In the genomic region with DNA sequence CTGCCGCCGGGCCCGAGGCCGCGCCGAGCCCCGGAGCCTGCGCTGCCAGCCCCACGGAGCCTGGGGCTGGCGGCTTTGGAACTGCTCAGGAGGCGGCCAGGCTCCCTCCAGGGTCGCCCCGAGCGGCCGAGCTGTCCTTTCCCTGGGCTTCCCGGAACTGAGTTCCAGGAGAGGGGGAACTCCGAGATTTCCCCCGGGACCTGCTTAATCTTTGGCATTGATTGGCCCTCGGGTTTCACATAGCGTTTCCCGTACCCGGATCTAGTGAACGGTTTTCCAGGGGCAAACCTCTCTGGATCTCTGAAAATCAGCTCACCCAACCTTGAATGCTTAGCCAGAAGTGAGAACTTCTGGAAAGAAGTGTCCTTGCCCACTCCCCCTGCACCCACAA, we compare ENCODE assay signal across 8 cellular contexts. TPM values are rescaled to one million over a fixed set of nuclear protein-coding genes. Genes with fewer than 3 reads are reported as not detected.
DNase-seq lines count a peak whose midpoint lies in the region; ATAC-seq, FAIRE-seq and TF ChIP-seq lines count a peak whose summit lies in the region.

No MANE protein-coding gene starts in this region.

- intact Hi-C loops in esophagus squamous epithelium (cut with DNase I) = no loop called here
- intact Hi-C loops in pancreas (cut with DNase I) = no loop called here

- no peak for TF ChIP-seq POLR2A in esophagus squamous epithelium (IDR thresholded peaks at IDR 0.05)

- no peaks in the 10 kb centered on the region; the same call in 1 of the 2 replicates for H3K36me3 ChIP-seq in SJSA1
- no peaks in the 10 kb centered on the region for H3K36me3 ChIP-seq in esophagus squamous epithelium
- H3K36me3 ChIP-seq in pancreas = no peaks in the 10 kb centered on the region

- TF ChIP-seq CTCF in esophagus squamous epithelium (IDR thresholded peaks at IDR 0.05) (no peak), pancreas (IDR thresholded peaks at IDR 0.05) (no peak)

- no peaks in the 10 kb centered on the region for H3K27me3 ChIP-seq in SJSA1 (replicated peaks)
- H3K27me3 ChIP-seq in esophagus squamous epithelium = no peaks in the 10 kb centered on the region
- no peaks in the 10 kb centered on the region for H3K27me3 ChIP-seq in pancreas

- WGBS in esophagus squamous epithelium, 2 donors = 0% methylated on average over 8 of the region's 23 CpGs; no CpG with 5 or more reads in 1 of the 2 donors
- WGBS in pancreas, 2 donors = 0% methylated on average over 13 to 23 of the region's 23 CpGs

- H3K9me3 ChIP-seq in SJSA1 (replicated peaks) (no peaks in the 10 kb centered on the region), esophagus squamous epithelium (no peaks in the 10 kb centered on the region), pancreas (no peaks in the 10 kb centered on the region)

- no peak for FAIRE-seq in pancreas (lab: Jason Lieb, UNC)

- peak; percentile 7 for DNase-seq in NCI-H1694 treated with DMSO at 0.1 percent for 48 hours (lab: John Stamatoyannopoulos, UW)
- DNase-seq in NCI-H1694 (lab: John Stamatoyannopoulos, UW) = no peak
- peak; percentile 64 to 72 for DNase-seq in SJSA1 (ENCODE audit: low read depth in 1 of 2, low spot score in 2 of 2)
- no peak for DNase-seq in esophagus squamous epithelium (lab: John Stamatoyannopoulos, UW)
- DNase-seq in pancreas = peak in 2 of 6 donors; percentile 41 to 50
- DNase-seq in NCI-H2227 treated with DMSO at 0.1 percent for 48 hours (lab: John Stamatoyannopoulos, UW) = no peak

- ATAC-seq in HG02973 (IDR thresholded peaks at IDR 0.05; ENCODE audit: unreplicated experiment) (peak; percentile 29), pancreas (no peak), HG02885 (IDR thresholded peaks at IDR 0.05; ENCODE audit: poor library complexity, unreplicated experiment) (no peak)

- H3K27ac ChIP-seq in SJSA1 (peak overlapping the region; percentile 95), esophagus squamous epithelium (peak overlapping the region; percentile 90 to 99 (median 96)), pancreas (peak overlapping the region; percentile 67 to 97 (median 86))

- peaks cover 35% of the 10 kb centered on the region for H3K4me1 ChIP-seq in SJSA1 (replicated peaks)
- H3K4me1 ChIP-seq in esophagus squamous epithelium = peaks cover 20 to 75% (median 53%) of the 10 kb centered on the region in 3 donors
- peaks cover 10 to 44% (median 19%) of the 10 kb centered on the region in 3 donors for H3K4me1 ChIP-seq in pancreas

- H3K4me3 ChIP-seq in SJSA1 (peak overlapping the region; percentile 90), esophagus squamous epithelium (peak overlapping the region; percentile 60 to 85 (median 66)), pancreas (peak overlapping the region; percentile 29 to 65 (median 52))

RNA-seq across cellular contexts. Expression of a gene that starts 0.5 kb away (rescaled TPM):
- total RNA-seq in SJSA1 (2014; rRNA removed; shearing (Covaris generic)) = 12.2 and 12.6 TPM in 2 replicates
- total RNA-seq in esophagus squamous epithelium = 10 to 100 TPM; 10.6 to 35.5 (median 18.7) TPM
- 10 to 100 TPM; 14.2 to 34.2 (median 18.5) TPM for total RNA-seq in pancreas
- polyA plus RNA-seq in pancreas = 10 to 100 TPM in 1 of 2 donors, 1 to 10 TPM in 1; 8.7 to 13.4 TPM

RNA-seq across cellular contexts. Expression of a gene that starts 57.6 kb away (rescaled TPM):
- total RNA-seq in SJSA1 (2014; rRNA removed; shearing (Covaris generic)) = 16.2 and 24.4 TPM in 2 replicates
- total RNA-seq in esophagus squamous epithelium = 10 to 100 TPM; 15.2 to 35.5 (median 25.2) TPM
- 10 to 100 TPM; 10.5 to 27.5 (median 21.0) TPM for total RNA-seq in pancreas
- 10 to 100 TPM; 11.9 to 15.4 TPM for polyA plus RNA-seq in pancreas

Comparison
In these comparisons a context has a peak if more than half of its experiments do, and no peak if none do; other contexts are left out.
1. DNase-seq: peak in NCI-H1694 treated with DMSO at 0.1 percent for 48 hours (single experiment) and SJSA1 (2 of 2); none in NCI-H1694 (single experiment), esophagus squamous epithelium (single experiment) and NCI-H2227 treated with DMSO at 0.1 percent for 48 hours (single experiment).
2. Peak in every context shown above with its lines, with median percentiles within 50 percentile points of each other: H3K27ac ChIP-seq and H3K4me3 ChIP-seq.